ENCODE assay signal across 13 cellular contexts in genomic region chr21:34023691-34024381, GRCh38.
"Had no signal": no experiment of that assay in that cellular context is flagged by ENCODE, and none has a peak within 500 bp of the region (broad histone marks: within the 10 kb centered on the region; RNA-seq: fewer than 3 reads in every experiment).

No MANE protein-coding gene starts in this region.

- H3K4me1 ChIP-seq: left ventricle myocardium inferior had no signal

- H3K9ac ChIP-seq: neural progenitor cell had no signal

- H3K27ac Mint-ChIP-seq: activated naive CD4-positive, alpha-beta T cell treated with anti-CD3 and anti-CD28 coated beads, Interleukin-2, amount 50 U/mL, for 24 hours; activated T-helper 2 cell treated with anti-CD3 and anti-CD28 coated beads, Interferon-gamma antibody, Interleukin-2, Interleukin-4, amounts not matched to agents 10 μg/mL and 5 μg/mL and 100 μg/mL, durations not matched to agents 14 hours and 24 hours and 36 hours; neural progenitor cell; T-helper 1 cell treated with Interleukin-12 subunit alpha and Interleukin-12 subunit beta and Interleukin-4 antibody, amounts not matched to agents 30 μg/mL and 1 μg/mL, for 36 hours had no signal

- H3K36me3 ChIP-seq: brain microvascular endothelial cell, esophagus muscularis mucosa, left ventricle myocardium inferior, neural progenitor cell, ovary, transverse colon had no signal

- H3K4me3 Mint-ChIP-seq: activated naive CD4-positive, alpha-beta T cell treated with anti-CD3 and anti-CD28 coated beads, Interleukin-2, amount 50 U/mL, for 24 hours; neural progenitor cell; T-helper 1 cell treated with Interleukin-12 subunit alpha and Interleukin-12 subunit beta and Interleukin-4 antibody, amounts not matched to agents 30 μg/mL and 1 μg/mL, for 36 hours had no signal

- H3K27ac ChIP-seq: brain microvascular endothelial cell, esophagus muscularis mucosa, left ventricle myocardium inferior, neural progenitor cell, ovary had no signal

- H3K9me3 ChIP-seq: ovary, transverse colon had no signal

- H3K4me1 Mint-ChIP-seq: neural progenitor cell had no signal

- H3K27me3 Mint-ChIP-seq: activated naive CD4-positive, alpha-beta T cell treated with anti-CD3 and anti-CD28 coated beads, Interleukin-2, amount 50 U/mL, for 24 hours had no signal

- H3K36me3 Mint-ChIP-seq: neural progenitor cell had no signal

- H3K9me3 Mint-ChIP-seq: activated naive CD4-positive, alpha-beta T cell treated with anti-CD3 and anti-CD28 coated beads, Interleukin-2, amount 50 U/mL, for 24 hours; T-helper 1 cell treated with Interleukin-12 subunit alpha and Interleukin-12 subunit beta and Interleukin-4 antibody, amounts not matched to agents 30 μg/mL and 1 μg/mL, for 36 hours had no signal

- DNase-seq: activated CD4-positive, alpha-beta T cell treated with anti-CD3 and anti-CD28 coated beads for 48 hours; amygdala; brain microvascular endothelial cell; head of caudate nucleus; islet precursor cell; left ventricle myocardium inferior; ovary; transverse colon had no signal

- H3K4me3 ChIP-seq: esophagus muscularis mucosa, left ventricle myocardium inferior, neural progenitor cell, ovary, transverse colon had no signal

- H3K27me3 ChIP-seq: brain microvascular endothelial cell, esophagus muscularis mucosa, neural progenitor cell, ovary, transverse colon had no signal
